In the genomic region with DNA sequence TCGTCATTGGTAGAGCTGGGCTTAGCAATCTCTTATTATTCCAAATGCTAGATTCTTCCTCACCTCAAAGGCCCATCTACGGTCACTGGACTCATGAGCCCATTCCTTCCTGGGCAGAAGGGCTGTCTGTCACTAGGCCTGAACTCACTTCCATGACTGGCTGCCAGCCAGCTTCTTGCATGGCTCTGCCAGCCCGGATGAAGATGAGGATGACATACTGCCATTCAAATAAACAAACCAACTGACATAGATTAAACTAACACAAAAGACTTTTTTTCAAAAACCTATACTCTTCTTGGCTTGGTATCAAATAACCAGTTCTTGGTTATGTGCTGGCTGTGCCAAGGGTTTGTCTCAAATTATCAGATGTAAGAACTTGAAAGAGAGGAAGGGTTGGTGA, we compare ENCODE assay signal across 25 cellular contexts. TPM values are rescaled to one million over a fixed set of nuclear protein-coding genes. Genes with fewer than 3 reads are reported as not detected.
"Had no signal": no experiment of that assay in that cellular context is flagged by ENCODE, and none has a peak within 500 bp of the region (broad histone marks: within the 10 kb centered on the region; RNA-seq: fewer than 3 reads in every experiment).

No MANE protein-coding gene starts in this region.

- ATAC-seq: natural killer cell treated with Interleukin-12 subunit alpha and Interleukin-12 subunit beta and Interleukin-15 and Interleukin-18, amount 100 ng/mL, for 72 hours; right lobe of liver; stimulated activated naive B cell treated with anti-CD40 and anti-IgM and Interleukin-4, amounts not matched to agents 10 μg/mL and 1 μg/mL and 100 μg/mL, for 72 hours; stimulated activated naive CD8-positive, alpha-beta T cell treated with anti-CD3 and anti-CD28 coated beads, Interleukin-15, Interleukin-2, amounts not matched to agents 100 U/mL and 50 U/mL, for 24 hours had no signal

- H3K4me3 ChIP-seq: left ventricle myocardium inferior, lung, ovary, right atrium auricular region, right lobe of liver, smooth muscle cell, stomach, testis, thyroid gland, transverse colon, upper lobe of left lung had no signal

- H3K27me3 ChIP-seq: ovary, right atrium auricular region, right lobe of liver, stomach, testis, thyroid gland, transverse colon, upper lobe of left lung had no signal

- FAIRE-seq: urothelium cell line had no signal

- H3K9me3 ChIP-seq: left ventricle myocardium inferior, ovary, right atrium auricular region, right lobe of liver, stomach, testis, thyroid gland, transverse colon, upper lobe of left lung had no signal

- H3K36me3 ChIP-seq: ovary, right atrium auricular region, right lobe of liver, thyroid gland, transverse colon, upper lobe of left lung had no signal

- H3K4me2 ChIP-seq: smooth muscle cell had no signal

- H3K36me3 Mint-ChIP-seq: natural killer cell treated with Interleukin-12 subunit alpha and Interleukin-12 subunit beta and Interleukin-15 and Interleukin-18, amount 100 ng/mL, for 72 hours had no signal

- H3K27ac Mint-ChIP-seq: mesothelial cell of epicardium; naive B cell; natural killer cell treated with Interleukin-12 subunit alpha and Interleukin-12 subunit beta and Interleukin-15 and Interleukin-18, amount 100 ng/mL, for 72 hours; progenitor cell of endocrine pancreas; stimulated activated naive B cell treated with anti-CD40 and anti-IgM and Interleukin-4, amounts not matched to agents 10 μg/mL and 1 μg/mL and 100 μg/mL, for 72 hours had no signal

- H3K4me3 Mint-ChIP-seq: mesothelial cell of epicardium; naive B cell; natural killer cell treated with Interleukin-12 subunit alpha and Interleukin-12 subunit beta and Interleukin-15 and Interleukin-18, amount 100 ng/mL, for 72 hours; stimulated activated naive B cell treated with anti-CD40 and anti-IgM and Interleukin-4, amounts not matched to agents 10 μg/mL and 1 μg/mL and 100 μg/mL, for 72 hours had no signal

- H3K4me1 Mint-ChIP-seq: naive B cell; stimulated activated naive B cell treated with anti-CD40 and anti-IgM and Interleukin-4, amounts not matched to agents 10 μg/mL and 1 μg/mL and 100 μg/mL, for 72 hours had no signal

- H3K4me1 ChIP-seq: left ventricle myocardium inferior, right atrium auricular region, right lobe of liver, testis, thyroid gland had no signal

- H3K27ac ChIP-seq: left ventricle myocardium inferior, ovary, right atrium auricular region, right lobe of liver, stomach, testis, thyroid gland, transverse colon, upper lobe of left lung had no signal

- H3K27me3 Mint-ChIP-seq: natural killer cell treated with Interleukin-12 subunit alpha and Interleukin-12 subunit beta and Interleukin-15 and Interleukin-18, amount 100 ng/mL, for 72 hours; stimulated activated naive B cell treated with anti-CD40 and anti-IgM and Interleukin-4, amounts not matched to agents 10 μg/mL and 1 μg/mL and 100 μg/mL, for 72 hours had no signal

- H3K9me3 Mint-ChIP-seq: mesothelial cell of epicardium; naive B cell; natural killer cell treated with Interleukin-12 subunit alpha and Interleukin-12 subunit beta and Interleukin-15 and Interleukin-18, amount 100 ng/mL, for 72 hours; stimulated activated naive B cell treated with anti-CD40 and anti-IgM and Interleukin-4, amounts not matched to agents 10 μg/mL and 1 μg/mL and 100 μg/mL, for 72 hours had no signal

- DNase-seq: islet precursor cell; left ventricle myocardium inferior; mesendoderm; naive B cell; ovary; right lobe of liver; stimulated activated CD4-positive, alpha-beta T cell treated with anti-CD3 and anti-CD28 coated beads, Interleukin-1b, Interleukin-23, amount 100 ng/mL, for 48 hours; stimulated activated CD4-positive, alpha-beta T cell treated with anti-CD3 and anti-CD28 coated beads, Interleukin-4, amount 100 ng/mL, for 1 hour; stimulated activated naive B cell treated with anti-CD40 and anti-IgM and Interleukin-4, amounts not matched to agents 10 μg/mL and 1 μg/mL and 100 μg/mL, for 72 hours; stimulated activated naive CD8-positive, alpha-beta T cell treated with anti-CD3 and anti-CD28 coated beads, Interleukin-15, Interleukin-2, amounts not matched to agents 100 U/mL and 50 U/mL, for 24 hours; stomach; testis; thyroid gland; transverse colon; upper lobe of left lung had no signal

RNA-seq across cellular contexts. Expression of a gene that starts 23.8 kb away (rescaled TPM):
- total RNA-seq: left ventricle myocardium inferior, lower leg skin, ovary, right atrium auricular region, right lobe of liver, skeletal muscle tissue, thyroid gland had no signal
- polyA plus RNA-seq: neural cell, ovary, smooth muscle cell had no signal
